In genomic region chr2:172334988-172335387, GRCh38 we compare ENCODE assay signal across 1 cellular context.
TF ChIP-seq lines count a peak whose summit lies in the region.

No MANE protein-coding gene starts in this region.

TF ChIP-seq in GM23338, 12 proteins besides CTCF, POLR2A, EP300 and RAD21 (continued from another document):
- no peak for TF ChIP-seq ZNF462 (CRISPR knock-in tag; IDR thresholded peaks at IDR 0.05)
- no peak for TF ChIP-seq CREB1 (CRISPR knock-in tag; IDR thresholded peaks at IDR 0.05; ENCODE audit: low read depth)
- TF ChIP-seq EZH2phosphoT487 (IDR thresholded peaks at IDR 0.05; ENCODE audit: unreplicated experiment): no peak
- TF ChIP-seq EZH2 (IDR thresholded peaks at IDR 0.05; ENCODE audit: low read depth, unreplicated experiment): no peak
- no peak for TF ChIP-seq STAT1 (IDR thresholded peaks at IDR 0.05; ENCODE audit: unreplicated experiment)
- TF ChIP-seq POLR2AphosphoS5 (IDR thresholded peaks at IDR 0.05; ENCODE audit: low read depth): no peak
- TF ChIP-seq ZNF331 (CRISPR knock-in tag; IDR thresholded peaks at IDR 0.05; ENCODE audit: low read depth): no peak
- TF ChIP-seq, protein P1, sequence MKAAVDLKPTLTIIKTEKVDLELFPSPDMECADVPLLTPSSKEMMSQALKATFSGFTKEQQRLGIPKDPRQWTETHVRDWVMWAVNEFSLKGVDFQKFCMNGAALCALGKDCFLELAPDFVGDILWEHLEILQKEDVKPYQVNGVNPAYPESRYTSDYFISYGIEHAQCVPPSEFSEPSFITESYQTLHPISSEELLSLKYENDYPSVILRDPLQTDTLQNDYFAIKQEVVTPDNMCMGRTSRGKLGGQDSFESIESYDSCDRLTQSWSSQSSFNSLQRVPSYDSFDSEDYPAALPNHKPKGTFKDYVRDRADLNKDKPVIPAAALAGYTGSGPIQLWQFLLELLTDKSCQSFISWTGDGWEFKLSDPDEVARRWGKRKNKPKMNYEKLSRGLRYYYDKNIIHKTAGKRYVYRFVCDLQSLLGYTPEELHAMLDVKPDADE (IDR thresholded peaks at IDR 0.05): no peak
- no peak for TF ChIP-seq ZNF114 (CRISPR knock-in tag; IDR thresholded peaks at IDR 0.05)
- no peak for TF ChIP-seq JUNB (IDR thresholded peaks at IDR 0.05; ENCODE audit: unreplicated experiment)
- TF ChIP-seq NANOG (IDR thresholded peaks at IDR 0.05; ENCODE audit: borderline replicate concordance): no peak
TF ChIP-seq in GM23338: peak in this region for 0.
